In the genomic region with DNA sequence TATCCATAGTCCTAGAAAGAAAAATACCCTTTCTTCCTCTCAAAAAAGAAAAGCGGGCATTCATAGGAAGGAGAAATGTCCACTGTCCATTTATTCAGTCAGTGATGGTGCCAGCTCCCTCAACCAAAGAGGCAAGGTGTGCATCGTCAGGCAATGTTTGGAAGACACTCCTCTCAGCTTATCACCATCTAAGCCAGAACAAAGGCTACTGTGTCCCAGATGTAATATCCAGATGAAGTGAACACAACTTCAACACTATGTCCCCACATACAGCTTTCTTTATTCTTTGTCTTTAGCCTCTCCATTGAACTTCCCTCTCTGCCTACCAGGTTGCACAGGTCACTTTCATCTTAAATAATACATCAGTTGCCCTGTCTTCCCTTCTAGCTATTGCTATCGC, we compare ENCODE assay signal across 39 cellular contexts.
"Had no signal": no experiment of that assay in that cellular context is flagged by ENCODE, and none has a peak within 500 bp of the region (broad histone marks: within the 10 kb centered on the region; RNA-seq: fewer than 3 reads in every experiment).

No MANE protein-coding gene starts in this region.

- H3K4me3 Mint-ChIP-seq: activated naive CD4-positive, alpha-beta T cell treated with anti-CD3 and anti-CD28 coated beads for 36 hours; activated naive CD4-positive, alpha-beta T cell treated with anti-CD3 and anti-CD28 coated beads, Interleukin-2, amount 10 ng/mL, durations not matched to agents 7 days and 5 days; activated naive CD4-positive, alpha-beta T cell treated with anti-CD3 and anti-CD28 coated beads, Interleukin-2, amount 50 U/mL, for 24 hours; activated naive CD8-positive, alpha-beta T cell; activated naive CD8-positive, alpha-beta T cell treated with anti-CD3 and anti-CD28 coated beads for 36 hours; activated naive CD8-positive, alpha-beta T cell treated with anti-CD3 and anti-CD28 coated beads, Interleukin-2, amount 10 ng/mL, durations not matched to agents 7 days and 5 days; activated naive CD8-positive, alpha-beta T cell treated with anti-CD3 and anti-CD28 coated beads, Interleukin-2, amount 50 U/mL, for 24 hours; activated T-cell treated with anti-CD3 and anti-CD28 coated beads, Interleukin-2, amount 50 U/mL, for 24 hours; activated T-cell treated with anti-CD3 and anti-CD28 coated beads, Interleukin-2, amount 50 U/mL, for 4 hours; activated T-cell treated with anti-CD3 and anti-CD28 coated beads, Interleukin-2, amount 50 U/mL, for 72 hours; activated T-helper 1 cell treated with anti-CD3 and anti-CD28 coated beads, Interleukin-12 subunit alpha, Interleukin-12 subunit beta, Interleukin-2, Interleukin-4 antibody, amounts not matched to agents 30 ng/mL and 10 ng/mL and 1 ng/mL, durations not matched to agents 14 hours and 24 hours and 36 hours; activated T-helper 17 cell treated with anti-CD3 and anti-CD28 coated beads, Interleukin-2, amount 50 U/mL, for 72 hours; brain had no signal

- H3K4me3 ChIP-seq: adrenal gland, ascending aorta, body of pancreas, breast epithelium, cardiac muscle cell had no signal

- H3K4me1 Mint-ChIP-seq: activated naive CD4-positive, alpha-beta T cell treated with anti-CD3 and anti-CD28 coated beads, Interleukin-2, amount 10 ng/mL, durations not matched to agents 7 days and 5 days; activated naive CD4-positive, alpha-beta T cell treated with anti-CD3 and anti-CD28 coated beads, Interleukin-2, amount 50 U/mL, for 24 hours; activated naive CD8-positive, alpha-beta T cell treated with anti-CD3 and anti-CD28 coated beads for 36 hours; activated naive CD8-positive, alpha-beta T cell treated with anti-CD3 and anti-CD28 coated beads, Interleukin-2, amount 10 ng/mL, durations not matched to agents 7 days and 5 days; activated naive CD8-positive, alpha-beta T cell treated with anti-CD3 and anti-CD28 coated beads, Interleukin-2, amount 50 U/mL, for 24 hours; activated T-helper 17 cell treated with anti-CD3 and anti-CD28 coated beads, Interleukin-2, amount 50 U/mL, for 72 hours; brain had no signal

- DNase-seq: activated effector memory CD4-positive, alpha-beta T cell treated with anti-CD3 and anti-CD28 coated beads, Interleukin-2, amount 50 U/mL, for 16 hours; activated effector memory CD4-positive, alpha-beta T cell treated with Interleukin-2 at 50 U/mL for 16 hours; activated gamma-delta T cell; activated gamma-delta T cell treated with Interleukin-2 at 50 U/mL for 16 hours; activated naive CD4-positive, alpha-beta T cell; activated naive CD4-positive, alpha-beta T cell treated with anti-CD3 and anti-CD28 coated beads for 36 hours; activated naive CD4-positive, alpha-beta T cell treated with anti-CD3 and anti-CD28 coated beads, Interleukin-2, amount 10 ng/mL, durations not matched to agents 7 days and 5 days; activated naive CD4-positive, alpha-beta T cell treated with anti-CD3 and anti-CD28 coated beads, Interleukin-2, amount 50 U/mL, for 16 hours; activated naive CD4-positive, alpha-beta T cell treated with Interleukin-2 at 50 U/mL for 16 hours; activated naive CD8-positive, alpha-beta T cell treated with anti-CD3 and anti-CD28 coated beads for 36 hours; activated naive CD8-positive, alpha-beta T cell treated with anti-CD3 and anti-CD28 coated beads, Interleukin-2, amount 10 ng/mL, durations not matched to agents 7 days and 5 days; activated naive CD8-positive, alpha-beta T cell treated with anti-CD3 and anti-CD28 coated beads, Interleukin-2, amount 50 U/mL, for 24 hours; activated T-cell treated with anti-CD3 and anti-CD28 coated beads, Interleukin-2, amount 50 U/mL, for 1 hour; activated T-cell treated with anti-CD3 and anti-CD28 coated beads, Interleukin-2, amount 50 U/mL, for 24 hours; activated T-cell treated with anti-CD3 and anti-CD28 coated beads, Interleukin-2, amount 50 U/mL, for 4 hours; activated T-cell treated with anti-CD3 and anti-CD28 coated beads, Interleukin-2, amount 50 U/mL, for 48 hours; activated T-cell treated with anti-CD3 and anti-CD28 coated beads, Interleukin-2, amount 50 U/mL, for 72 hours; adrenal gland; amniotic stem cell; amygdala; anterior cingulate cortex; aorta; body of pancreas; brain microvascular endothelial cell; caudate nucleus; central memory CD4-positive, alpha-beta T cell; cerebellar nuclear complex had no signal

- FAIRE-seq: astrocyte, bronchial epithelial cell had no signal

- H3K27ac Mint-ChIP-seq: activated naive CD4-positive, alpha-beta T cell treated with anti-CD3 and anti-CD28 coated beads for 36 hours; activated naive CD4-positive, alpha-beta T cell treated with anti-CD3 and anti-CD28 coated beads, Interleukin-2, amount 10 ng/mL, durations not matched to agents 7 days and 5 days; activated naive CD4-positive, alpha-beta T cell treated with anti-CD3 and anti-CD28 coated beads, Interleukin-2, amount 50 U/mL, for 24 hours; activated naive CD4-positive, alpha-beta T cell treated with anti-CD3 and anti-CD28 coated beads, Interleukin-2, amount 50 U/mL, for 72 hours; activated naive CD8-positive, alpha-beta T cell; activated naive CD8-positive, alpha-beta T cell treated with anti-CD3 and anti-CD28 coated beads for 36 hours; activated naive CD8-positive, alpha-beta T cell treated with anti-CD3 and anti-CD28 coated beads, Interleukin-2, amount 10 ng/mL, durations not matched to agents 7 days and 5 days; activated naive CD8-positive, alpha-beta T cell treated with anti-CD3 and anti-CD28 coated beads, Interleukin-2, amount 50 U/mL, for 24 hours; activated T-cell treated with anti-CD3 and anti-CD28 coated beads, Interleukin-2, amount 50 U/mL, for 24 hours; activated T-cell treated with anti-CD3 and anti-CD28 coated beads, Interleukin-2, amount 50 U/mL, for 72 hours; activated T-helper 1 cell treated with anti-CD3 and anti-CD28 coated beads, Interleukin-12 subunit alpha, Interleukin-12 subunit beta, Interleukin-2, Interleukin-4 antibody, amounts not matched to agents 30 ng/mL and 10 ng/mL and 1 ng/mL, durations not matched to agents 14 hours and 24 hours and 36 hours; activated T-helper 17 cell treated with anti-CD3 and anti-CD28 coated beads, Interleukin-2, amount 50 U/mL, for 72 hours; activated T-helper 2 cell treated with anti-CD3 and anti-CD28 coated beads, Interferon-gamma antibody, Interleukin-2, Interleukin-4, amounts not matched to agents 10 μg/mL and 5 μg/mL and 100 μg/mL, durations not matched to agents 14 hours and 24 hours and 36 hours; brain had no signal

- H3K27ac ChIP-seq: adrenal gland, ascending aorta, body of pancreas, brain microvascular endothelial cell, breast epithelium, cardiac muscle cell had no signal

- H3K4me1 ChIP-seq: adrenal gland, ascending aorta, body of pancreas, breast epithelium had no signal

- ATAC-seq: activated naive CD4-positive, alpha-beta T cell treated with anti-CD3 and anti-CD28 coated beads, Interleukin-2, amount 50 U/mL, for 72 hours; activated naive CD8-positive, alpha-beta T cell treated with anti-CD3 and anti-CD28 coated beads, Interleukin-2, amount 50 U/mL, for 24 hours; activated T-cell treated with anti-CD3 and anti-CD28 coated beads, Interleukin-2, amount 50 U/mL, for 4 hours; activated T-cell treated with anti-CD3 and anti-CD28 coated beads, Interleukin-2, amount 50 U/mL, for 72 hours; activated T-helper 17 cell treated with anti-CD3 and anti-CD28 coated beads, Interleukin-2, amount 50 U/mL, for 72 hours; body of pancreas had no signal

- H3K36me3 Mint-ChIP-seq: activated naive CD4-positive, alpha-beta T cell treated with anti-CD3 and anti-CD28 coated beads, Interleukin-2, amount 10 ng/mL, durations not matched to agents 7 days and 5 days; brain had no signal

- H3K36me3 ChIP-seq: adrenal gland, ascending aorta, brain microvascular endothelial cell, breast epithelium, cardiac muscle cell had no signal

- H3K27me3 ChIP-seq: adrenal gland, ascending aorta, body of pancreas, brain microvascular endothelial cell, breast epithelium, cardiac muscle cell had no signal
